8 cellular contexts compared by ENCODE assay signal in the genomic region with DNA sequence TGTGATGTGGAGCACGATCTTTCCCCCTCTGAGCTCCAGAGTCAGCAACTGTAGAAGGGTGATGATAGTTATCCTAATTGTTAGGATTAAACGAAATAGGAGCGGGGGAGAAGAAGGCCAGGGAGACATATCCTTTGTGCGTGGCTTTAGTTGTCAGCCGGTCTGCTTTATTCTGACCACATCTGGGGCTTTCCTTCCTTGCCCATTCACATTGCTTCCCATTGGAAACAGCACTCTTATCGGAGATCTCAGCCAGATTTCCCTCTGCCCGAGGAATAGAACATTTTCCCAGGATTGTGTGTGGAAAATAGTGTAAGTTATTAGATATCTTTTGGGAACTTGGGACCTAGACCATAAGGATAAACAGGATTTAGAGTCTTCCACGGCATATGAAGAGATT. TPM values are rescaled to one million over a fixed set of nuclear protein-coding genes. Genes with fewer than 3 reads are reported as not detected.
DNase-seq lines count a peak whose midpoint lies in the region; ATAC-seq and TF ChIP-seq lines count a peak whose summit lies in the region.

No MANE protein-coding gene starts in this region.

- peaks cover 0 to 3% of the 10 kb centered on the region in 2 donors for H3K27me3 Mint-ChIP-seq in T-cell

- H3K27me3 ChIP-seq in gastrocnemius medialis: no peaks in the 10 kb centered on the region

- H3K4me3 ChIP-seq in GM12864 (ENCODE audit: low read depth, low read length): peak overlapping the region; percentile 74
- H3K4me3 ChIP-seq in fibroblast of pulmonary artery (replicated peaks; ENCODE audit: low read depth, low read length): peak overlapping the region; percentile 87
- H3K4me3 ChIP-seq in gastrocnemius medialis: peak overlapping the region; percentile 67 to 87 (median 73)

- no peaks in the 10 kb centered on the region for H3K9me3 Mint-ChIP-seq in T-cell

- intact Hi-C loops in gastrocnemius medialis (cut with DNase I; ENCODE audit: low total_unique reads): loop anchor here (10.0 kb wide), 1 partner anchor 421 kb away; no protein-coding TSS in a partner anchor

- H3K36me3 ChIP-seq in gastrocnemius medialis: no peaks in the 10 kb centered on the region

- TF ChIP-seq POLR2A in gastrocnemius medialis (IDR thresholded peaks at IDR 0.05): no peak

- H3K4me1 ChIP-seq in gastrocnemius medialis: peaks cover 13 to 33% of the 10 kb centered on the region in 2 donors

- H3K27ac ChIP-seq in gastrocnemius medialis: peak overlapping the region in 2 of 4 donors; percentile 78 to 89

- peaks cover 54 to 62% (median 57%) of the 10 kb centered on the region in 3 donors for H3K4me1 Mint-ChIP-seq in T-cell

- H3K4me3 Mint-ChIP-seq in T-cell: peak overlapping the region; percentile 85 to 100 (median 93)

- in situ Hi-C loops in gastrocnemius medialis (cut with MboI; ENCODE audit: low sequenced_read_pairs in 4 of 4): no loop called here

- peaks cover 16% of the 10 kb centered on the region for H3K36me3 Mint-ChIP-seq in T-cell

- POLR2A ChIA-PET in T-cell (lab: Charles Lee): interaction anchor here in 1 of 2 donors (0.5 kb wide), 1 partner anchor 23 kb away, joined by 3 read pairs; no protein-coding TSS in a partner anchor

- CTCF ChIA-PET in T-cell (lab: Charles Lee): no interaction called here

- ATAC-seq in T-cell (replicated peaks in 1 of 4) (no peak), gastrocnemius medialis (no peak), HG02763 (IDR thresholded peaks at IDR 0.05; ENCODE audit: unreplicated experiment) (no peak)

- no peak for DNase-seq in GM12864 (ENCODE audit: low read depth)
- no peak for DNase-seq in T-cell
- no peak for DNase-seq in fibroblast of pulmonary artery (ENCODE audit: low read depth)
- no peak for DNase-seq in gastrocnemius medialis
- DNase-seq in inferior parietal cortex (ENCODE audit: extremely low spot score): no peak
- DNase-seq in GM10266 (ENCODE audit: extremely low spot score): no peak
- no peak for DNase-seq in SKM-1 (lab: John Stamatoyannopoulos, UW; ENCODE audit: unreplicated experiment)

- peak overlapping the region; percentile 2 to 41 for H3K27ac Mint-ChIP-seq in T-cell

- H3K9me3 ChIP-seq in gastrocnemius medialis: no peaks in the 10 kb centered on the region

- TF ChIP-seq CTCF in GM12864 (IDR thresholded peaks at IDR 0.05; ENCODE audit: low read depth, low read length, missing control alignments) (no peak), fibroblast of pulmonary artery (IDR thresholded peaks at IDR 0.05; ENCODE audit: low read length, missing control alignments) (no peak), gastrocnemius medialis (IDR thresholded peaks at IDR 0.05 in 4 of 5, conservative IDR thresholded peaks at IDR 0.05 in 1 of 5) (no peak), GM10266 (IDR thresholded peaks at IDR 0.05; ENCODE audit: control insufficient read depth, insufficient read depth, low read depth, missing control alignments) (no peak)

RNA-seq across cellular contexts. Expression of gene RALB, which starts 1.5 kb away (rescaled TPM):
- 10 to 100 TPM; 10.3 to 20.1 (median 12.9) TPM for total RNA-seq in T-cell
- 10 to 100 TPM; 20.1 to 45.0 (median 30.4) TPM for total RNA-seq in gastrocnemius medialis

RNA-seq across cellular contexts. Expression of gene TMEM185B, which starts 31.0 kb away (rescaled TPM):
- total RNA-seq in T-cell (10 to 100 TPM; 14.8 to 25.2 (median 21.9) TPM), gastrocnemius medialis (10 to 100 TPM; 10.8 to 23.5 (median 15.4) TPM)
